In the genomic region with DNA sequence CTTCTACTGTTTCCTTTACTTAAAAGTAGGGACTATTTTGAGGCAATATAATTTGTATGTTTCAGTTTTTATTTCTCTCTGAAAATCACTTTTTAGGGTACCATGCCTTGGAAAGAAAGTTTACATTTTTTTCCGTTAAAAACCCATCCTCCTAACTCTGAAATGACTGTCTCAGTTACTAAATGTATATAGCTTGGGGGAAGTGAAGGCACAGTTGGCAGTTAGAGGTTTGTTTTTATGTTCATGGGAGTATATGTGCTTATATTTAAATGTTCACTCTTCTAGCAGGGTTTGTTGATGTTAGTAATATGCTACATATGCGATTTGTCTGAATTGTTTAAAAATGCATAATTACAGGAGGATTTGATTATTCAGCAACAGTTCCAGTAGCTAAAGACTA, we compare ENCODE assay signal across 2 cellular contexts.
TF ChIP-seq lines count a peak whose summit lies in the region.

No MANE protein-coding gene starts in this region.

TF ChIP-seq in GM23338, 12 proteins besides CTCF, POLR2A, EP300 and RAD21 (continues in another document):
- TF ChIP-seq JUNB (IDR thresholded peaks at IDR 0.05; ENCODE audit: unreplicated experiment) (no peak), STAT1 (IDR thresholded peaks at IDR 0.05; ENCODE audit: unreplicated experiment) (no peak), ZNF331 (CRISPR knock-in tag; IDR thresholded peaks at IDR 0.05; ENCODE audit: low read depth) (no peak), POLR2AphosphoS5 (IDR thresholded peaks at IDR 0.05; ENCODE audit: low read depth) (no peak), CREB1 (CRISPR knock-in tag; IDR thresholded peaks at IDR 0.05; ENCODE audit: low read depth) (no peak), EZH2 (IDR thresholded peaks at IDR 0.05; ENCODE audit: low read depth, unreplicated experiment) (no peak), ZNF114 (CRISPR knock-in tag; IDR thresholded peaks at IDR 0.05) (no peak)
- TF ChIP-seq, protein P1, sequence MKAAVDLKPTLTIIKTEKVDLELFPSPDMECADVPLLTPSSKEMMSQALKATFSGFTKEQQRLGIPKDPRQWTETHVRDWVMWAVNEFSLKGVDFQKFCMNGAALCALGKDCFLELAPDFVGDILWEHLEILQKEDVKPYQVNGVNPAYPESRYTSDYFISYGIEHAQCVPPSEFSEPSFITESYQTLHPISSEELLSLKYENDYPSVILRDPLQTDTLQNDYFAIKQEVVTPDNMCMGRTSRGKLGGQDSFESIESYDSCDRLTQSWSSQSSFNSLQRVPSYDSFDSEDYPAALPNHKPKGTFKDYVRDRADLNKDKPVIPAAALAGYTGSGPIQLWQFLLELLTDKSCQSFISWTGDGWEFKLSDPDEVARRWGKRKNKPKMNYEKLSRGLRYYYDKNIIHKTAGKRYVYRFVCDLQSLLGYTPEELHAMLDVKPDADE (IDR thresholded peaks at IDR 0.05), result no peak
- TF ChIP-seq, protein P2, sequence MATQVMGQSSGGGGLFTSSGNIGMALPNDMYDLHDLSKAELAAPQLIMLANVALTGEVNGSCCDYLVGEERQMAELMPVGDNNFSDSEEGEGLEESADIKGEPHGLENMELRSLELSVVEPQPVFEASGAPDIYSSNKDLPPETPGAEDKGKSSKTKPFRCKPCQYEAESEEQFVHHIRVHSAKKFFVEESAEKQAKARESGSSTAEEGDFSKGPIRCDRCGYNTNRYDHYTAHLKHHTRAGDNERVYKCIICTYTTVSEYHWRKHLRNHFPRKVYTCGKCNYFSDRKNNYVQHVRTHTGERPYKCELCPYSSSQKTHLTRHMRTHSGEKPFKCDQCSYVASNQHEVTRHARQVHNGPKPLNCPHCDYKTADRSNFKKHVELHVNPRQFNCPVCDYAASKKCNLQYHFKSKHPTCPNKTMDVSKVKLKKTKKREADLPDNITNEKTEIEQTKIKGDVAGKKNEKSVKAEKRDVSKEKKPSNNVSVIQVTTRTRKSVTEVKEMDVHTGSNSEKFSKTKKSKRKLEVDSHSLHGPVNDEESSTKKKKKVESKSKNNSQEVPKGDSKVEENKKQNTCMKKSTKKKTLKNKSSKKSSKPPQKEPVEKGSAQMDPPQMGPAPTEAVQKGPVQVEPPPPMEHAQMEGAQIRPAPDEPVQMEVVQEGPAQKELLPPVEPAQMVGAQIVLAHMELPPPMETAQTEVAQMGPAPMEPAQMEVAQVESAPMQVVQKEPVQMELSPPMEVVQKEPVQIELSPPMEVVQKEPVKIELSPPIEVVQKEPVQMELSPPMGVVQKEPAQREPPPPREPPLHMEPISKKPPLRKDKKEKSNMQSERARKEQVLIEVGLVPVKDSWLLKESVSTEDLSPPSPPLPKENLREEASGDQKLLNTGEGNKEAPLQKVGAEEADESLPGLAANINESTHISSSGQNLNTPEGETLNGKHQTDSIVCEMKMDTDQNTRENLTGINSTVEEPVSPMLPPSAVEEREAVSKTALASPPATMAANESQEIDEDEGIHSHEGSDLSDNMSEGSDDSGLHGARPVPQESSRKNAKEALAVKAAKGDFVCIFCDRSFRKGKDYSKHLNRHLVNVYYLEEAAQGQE (IDR thresholded peaks at IDR 0.05; ENCODE audit: unreplicated experiment), result no peak
- TF ChIP-seq, protein P3, sequence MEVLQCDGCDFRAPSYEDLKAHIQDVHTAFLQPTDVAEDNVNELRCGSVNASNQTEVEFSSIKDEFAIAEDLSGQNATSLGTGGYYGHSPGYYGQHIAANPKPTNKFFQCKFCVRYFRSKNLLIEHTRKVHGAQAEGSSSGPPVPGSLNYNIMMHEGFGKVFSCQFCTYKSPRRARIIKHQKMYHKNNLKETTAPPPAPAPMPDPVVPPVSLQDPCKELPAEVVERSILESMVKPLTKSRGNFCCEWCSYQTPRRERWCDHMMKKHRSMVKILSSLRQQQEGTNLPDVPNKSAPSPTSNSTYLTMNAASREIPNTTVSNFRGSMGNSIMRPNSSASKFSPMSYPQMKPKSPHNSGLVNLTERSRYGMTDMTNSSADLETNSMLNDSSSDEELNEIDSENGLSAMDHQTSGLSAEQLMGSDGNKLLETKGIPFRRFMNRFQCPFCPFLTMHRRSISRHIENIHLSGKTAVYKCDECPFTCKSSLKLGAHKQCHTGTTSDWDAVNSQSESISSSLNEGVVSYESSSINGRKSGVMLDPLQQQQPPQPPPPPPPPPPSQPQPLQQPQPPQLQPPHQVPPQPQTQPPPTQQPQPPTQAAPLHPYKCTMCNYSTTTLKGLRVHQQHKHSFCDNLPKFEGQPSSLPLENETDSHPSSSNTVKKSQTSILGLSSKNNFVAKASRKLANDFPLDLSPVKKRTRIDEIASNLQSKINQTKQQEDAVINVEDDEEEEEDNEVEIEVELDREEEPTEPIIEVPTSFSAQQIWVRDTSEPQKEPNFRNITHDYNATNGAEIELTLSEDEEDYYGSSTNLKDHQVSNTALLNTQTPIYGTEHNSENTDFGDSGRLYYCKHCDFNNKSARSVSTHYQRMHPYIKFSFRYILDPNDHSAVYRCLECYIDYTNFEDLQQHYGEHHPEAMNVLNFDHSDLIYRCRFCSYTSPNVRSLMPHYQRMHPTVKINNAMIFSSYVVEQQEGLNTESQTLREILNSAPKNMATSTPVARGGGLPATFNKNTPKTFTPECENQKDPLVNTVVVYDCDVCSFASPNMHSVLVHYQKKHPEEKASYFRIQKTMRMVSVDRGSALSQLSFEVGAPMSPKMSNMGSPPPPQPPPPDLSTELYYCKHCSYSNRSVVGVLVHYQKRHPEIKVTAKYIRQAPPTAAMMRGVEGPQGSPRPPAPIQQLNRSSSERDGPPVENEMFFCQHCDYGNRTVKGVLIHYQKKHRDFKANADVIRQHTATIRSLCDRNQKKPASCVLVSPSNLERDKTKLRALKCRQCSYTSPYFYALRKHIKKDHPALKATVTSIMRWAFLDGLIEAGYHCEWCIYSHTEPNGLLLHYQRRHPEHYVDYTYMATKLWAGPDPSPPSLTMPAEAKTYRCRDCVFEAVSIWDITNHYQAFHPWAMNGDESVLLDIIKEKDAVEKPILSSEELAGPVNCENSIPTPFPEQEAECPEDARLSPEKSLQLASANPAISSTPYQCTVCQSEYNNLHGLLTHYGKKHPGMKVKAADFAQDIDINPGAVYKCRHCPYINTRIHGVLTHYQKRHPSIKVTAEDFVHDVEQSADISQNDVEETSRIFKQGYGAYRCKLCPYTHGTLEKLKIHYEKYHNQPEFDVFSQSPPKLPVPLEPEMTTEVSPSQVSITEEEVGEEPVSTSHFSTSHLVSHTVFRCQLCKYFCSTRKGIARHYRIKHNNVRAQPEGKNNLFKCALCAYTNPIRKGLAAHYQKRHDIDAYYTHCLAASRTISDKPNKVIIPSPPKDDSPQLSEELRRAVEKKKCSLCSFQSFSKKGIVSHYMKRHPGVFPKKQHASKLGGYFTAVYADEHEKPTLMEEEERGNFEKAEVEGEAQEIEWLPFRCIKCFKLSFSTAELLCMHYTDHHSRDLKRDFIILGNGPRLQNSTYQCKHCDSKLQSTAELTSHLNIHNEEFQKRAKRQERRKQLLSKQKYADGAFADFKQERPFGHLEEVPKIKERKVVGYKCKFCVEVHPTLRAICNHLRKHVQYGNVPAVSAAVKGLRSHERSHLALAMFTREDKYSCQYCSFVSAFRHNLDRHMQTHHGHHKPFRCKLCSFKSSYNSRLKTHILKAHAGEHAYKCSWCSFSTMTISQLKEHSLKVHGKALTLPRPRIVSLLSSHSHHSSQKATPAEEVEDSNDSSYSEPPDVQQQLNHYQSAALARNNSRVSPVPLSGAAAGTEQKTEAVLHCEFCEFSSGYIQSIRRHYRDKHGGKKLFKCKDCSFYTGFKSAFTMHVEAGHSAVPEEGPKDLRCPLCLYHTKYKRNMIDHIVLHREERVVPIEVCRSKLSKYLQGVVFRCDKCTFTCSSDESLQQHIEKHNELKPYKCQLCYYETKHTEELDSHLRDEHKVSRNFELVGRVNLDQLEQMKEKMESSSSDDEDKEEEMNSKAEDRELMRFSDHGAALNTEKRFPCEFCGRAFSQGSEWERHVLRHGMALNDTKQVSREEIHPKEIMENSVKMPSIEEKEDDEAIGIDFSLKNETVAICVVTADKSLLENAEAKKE (CRISPR knock-in tag; IDR thresholded peaks at IDR 0.05), result no peak

TF ChIP-seq in H1, 55 proteins besides CTCF, POLR2A, EP300 and RAD21:
- TF ChIP-seq RNF2 (IDR thresholded peaks at IDR 0.05; ENCODE audit: borderline replicate concordance, low read depth, low read length, missing control alignments, poor library complexity, severe bottlenecking) (no peak), SAP30 (IDR thresholded peaks at IDR 0.05; ENCODE audit: insufficient read depth, insufficient replicate concordance, low read length) (no peak), CEBPB (IDR thresholded peaks at IDR 0.05; ENCODE audit: low read depth, low read length) (no peak), MAFK (IDR thresholded peaks at IDR 0.05; ENCODE audit: low read depth, low read length) (no peak)
